Comparison of ENCODE assay signal across 9 cellular contexts in the genomic region with DNA sequence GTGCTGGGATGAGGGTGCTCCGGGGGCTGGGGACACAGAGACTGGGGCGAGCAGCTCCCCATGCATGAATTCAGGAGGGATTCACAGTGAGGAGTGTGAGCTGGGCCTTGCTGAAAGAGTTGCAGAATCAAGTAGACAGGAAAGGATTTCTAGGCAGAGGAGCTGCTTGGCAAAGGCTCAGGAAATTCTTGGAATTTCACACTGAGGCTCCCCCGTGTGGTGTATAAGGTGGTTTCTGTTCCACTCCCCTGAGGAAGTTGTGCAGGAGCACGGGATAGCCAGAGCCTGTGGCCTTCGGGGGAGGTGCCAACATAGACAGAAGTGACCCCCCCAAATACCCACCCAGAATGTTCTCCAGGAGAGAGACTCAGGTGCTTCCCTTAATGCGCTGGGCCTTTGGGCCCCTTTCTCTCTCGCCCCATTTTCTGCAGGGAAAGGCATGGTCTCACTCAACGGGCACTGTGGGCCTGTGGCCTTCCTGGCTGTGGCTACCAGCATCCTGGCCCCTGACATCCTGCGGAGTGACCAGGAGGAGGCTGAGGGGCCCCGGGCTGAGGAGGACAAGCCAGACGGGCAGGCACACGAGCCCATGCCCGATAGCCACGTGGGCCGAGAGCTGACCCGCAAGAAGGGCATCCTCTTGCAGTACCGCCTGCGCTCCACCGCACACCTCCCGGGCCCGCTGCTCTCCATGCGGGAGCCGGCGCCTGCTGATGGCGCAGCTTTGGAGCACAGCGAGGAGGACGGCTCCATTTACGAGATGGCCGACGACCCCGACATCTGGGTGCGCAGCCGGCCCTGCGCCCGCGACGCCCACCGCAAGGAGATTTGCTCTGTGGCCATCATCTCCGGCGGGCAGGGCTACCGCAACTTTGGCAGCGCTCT. TPM values are rescaled to one million over a fixed set of nuclear protein-coding genes. Genes with fewer than 3 reads are reported as not detected.
A peak's percentile ranks its signal among the peaks of the same experiment; 100 is the strongest.
DNase-seq lines count a peak whose midpoint lies in the region; ATAC-seq and TF ChIP-seq lines count a peak whose summit lies in the region.
"Had no signal": no experiment of that assay in that cellular context is flagged by ENCODE, and none has a peak within 500 bp of the region (broad histone marks: within the 10 kb centered on the region; RNA-seq: fewer than 3 reads in every experiment).

No MANE protein-coding gene starts in this region.

- no peak overlapping the region for H3K4me3 ChIP-seq in RWPE2 (ENCODE audit: severe bottlenecking)

- ATAC-seq in RWPE2 (ENCODE audit: low read depth), result peak; percentile 68
- no peak for ATAC-seq in GM19035 (IDR thresholded peaks at IDR 0.05; ENCODE audit: unreplicated experiment)
- ATAC-seq in GM19397 (IDR thresholded peaks at IDR 0.05; ENCODE audit: unreplicated experiment), result no peak
- ATAC-seq in GM21723 (IDR thresholded peaks at IDR 0.05; ENCODE audit: unreplicated experiment), result no peak

- H3K27ac ChIP-seq in RWPE2 (ENCODE audit: poor library complexity, severe bottlenecking), result no peak overlapping the region

- no peaks in the 10 kb centered on the region for H3K36me3 ChIP-seq in RWPE2 (ENCODE audit: low read depth)

- no peaks in the 10 kb centered on the region for H3K9me3 ChIP-seq in RWPE2 (ENCODE audit: severe bottlenecking)

- DNase-seq in Daoy (ENCODE audit: low read depth) (peak; percentile 55), RWPE2 (ENCODE audit: low spot score) (no peak), fibroblast of the conjunctiva (ENCODE audit: low read depth) (peak; percentile 28), occipital lobe (lab: John Stamatoyannopoulos, UW) (peak; percentile 29), ureter (ENCODE audit: low spot score) (no peak)
- DNase-seq: NCI-H1417 treated with DMSO at 0.1 percent for 48 hours had no signal

- peak; percentile 45 for TF ChIP-seq CTCF in RWPE2 (IDR thresholded peaks at IDR 0.05; ENCODE audit: poor library complexity, severe bottlenecking)

- H3K27me3 ChIP-seq in RWPE2 (ENCODE audit: insufficient read depth, poor library complexity, severe bottlenecking), result no peaks in the 10 kb centered on the region

- H3K4me1 ChIP-seq in RWPE2 (ENCODE audit: insufficient read depth, poor library complexity, severe bottlenecking), result no peaks in the 10 kb centered on the region

RNA-seq across cellular contexts. Expression of gene ACTL8, which starts 58.5 kb away (rescaled TPM):
- 0.12 and 0.46 TPM in 2 replicates for total RNA-seq in Daoy (2014; rRNA removed; shearing (Covaris generic))
- total RNA-seq in occipital lobe (not detected), ureter (not detected)

Comparison
In these comparisons a context has a peak if more than half of its experiments do, and no peak if none do; other contexts are left out.
1. DNase-seq: peak in Daoy (single experiment), fibroblast of the conjunctiva (single experiment) and occipital lobe (single experiment); none in RWPE2 (single experiment) and ureter (single experiment).